In genomic region chr17:67566656-67567055, GRCh38 we compare ENCODE assay signal across 16 cellular contexts.
DNase-seq lines count a peak whose midpoint lies in the region; ATAC-seq and TF ChIP-seq lines count a peak whose summit lies in the region.
"Had no signal": no experiment of that assay in that cellular context is flagged by ENCODE, and none has a peak within 500 bp of the region (broad histone marks: within the 10 kb centered on the region; RNA-seq: fewer than 3 reads in every experiment).

No MANE protein-coding gene starts in this region.

- in situ Hi-C loops in mammary epithelial cell (cut with MboI; ENCODE audit: low sequenced_read_pairs in 2 of 2) = no loop called here

- H3K4me1 ChIP-seq in mammary epithelial cell (ENCODE audit: insufficient read depth, low read length) (no peaks in the 10 kb centered on the region), breast epithelium (no peaks in the 10 kb centered on the region), foreskin keratinocyte (peaks cover 4% of the 10 kb centered on the region), osteoblast (ENCODE audit: insufficient read depth, low read length) (no peaks in the 10 kb centered on the region)
- H3K4me1 ChIP-seq: A549, Caco-2, HAP-1 had no signal

- BruUV-seq in mammary epithelial cell (replicated peaks; lab: Mats Ljungman, UMichigan) = no TSS peak

- DNase-seq in mammary epithelial cell (peak; percentile 6), breast epithelium (ENCODE audit: low spot score in 2 of 2) (no peak), dermis blood vessel endothelial cell (peak; percentile 22), foreskin keratinocyte (peak; percentile 32 to 47), osteoblast (ENCODE audit: insufficient read length, low spot score, missing footprints) (peak; percentile 51), GM03348 (ENCODE audit: low spot score) (no peak), RKO (ENCODE audit: low spot score) (no peak)
- DNase-seq: AML-193; Caco-2; CD4-positive, alpha-beta T cell; GDM1 had no signal

- H3K4me2 ChIP-seq in mammary epithelial cell (ENCODE audit: insufficient read depth, low read depth, low read length) = no peak overlapping the region
- no peak overlapping the region for H3K4me2 ChIP-seq in osteoblast (ENCODE audit: insufficient read depth, low read length)
- H3K4me2 ChIP-seq: A549 had no signal

- ATAC-seq in foreskin keratinocyte (no peak), GM21619 (IDR thresholded peaks at IDR 0.05; ENCODE audit: unreplicated experiment) (no peak)
- ATAC-seq: A549 had no signal

- no peaks in the 10 kb centered on the region for H3K9me3 ChIP-seq in mammary epithelial cell (replicated peaks; ENCODE audit: insufficient read depth, low read length)
- no peaks in the 10 kb centered on the region for H3K9me3 ChIP-seq in breast epithelium
- no peaks in the 10 kb centered on the region for H3K9me3 ChIP-seq in osteoblast (ENCODE audit: low read depth, low read length)
- H3K9me3 ChIP-seq: A549, Caco-2, HAP-1 had no signal

- 66% methylated on average over 3 of the region's 3 CpGs for WGBS in mammary epithelial cell (ENCODE audit: low coverage, missing lambda C conversion rate)

- no peaks in the 10 kb centered on the region for H4K20me1 ChIP-seq in mammary epithelial cell (ENCODE audit: insufficient read depth, low read length)
- H4K20me1 ChIP-seq in osteoblast (ENCODE audit: insufficient read depth, low read length) = no peaks in the 10 kb centered on the region

- TF ChIP-seq CTCF in mammary epithelial cell (conservative IDR thresholded peaks at IDR 0.05 in 1 of 2, IDR thresholded peaks at IDR 0.05 in 1 of 2; ENCODE audit: extremely low read depth in 1 of 2, insufficient read depth in 1 of 2, low read depth in 1 of 2, low read length in 2 of 2) = no peak
- TF ChIP-seq CTCF in breast epithelium (IDR thresholded peaks at IDR 0.05) = no peak
- TF ChIP-seq CTCF in foreskin keratinocyte (conservative IDR thresholded peaks at IDR 0.05) = no peak
- no peak for TF ChIP-seq CTCF in osteoblast (IDR thresholded peaks at IDR 0.05; ENCODE audit: extremely low read depth, low read depth, low read length)

- H3K4me3 ChIP-seq in mammary epithelial cell (replicated peaks in 1 of 3; ENCODE audit: insufficient read depth in 1 of 3, low read depth in 2 of 3, low read length in 3 of 3) = no peak overlapping the region
- H3K4me3 ChIP-seq in breast epithelium = no peak overlapping the region
- no peak overlapping the region for H3K4me3 ChIP-seq in osteoblast (ENCODE audit: insufficient read depth, low read length)
- H3K4me3 ChIP-seq: A549, HAP-1 had no signal

- CTCF ChIA-PET in mammary epithelial cell (lab: Charles Lee; ENCODE audit: low non-redundant PET) = no interaction called here

- H2AFZ ChIP-seq in mammary epithelial cell (ENCODE audit: low read depth, low read length) (no peak overlapping the region), osteoblast (ENCODE audit: low read length) (no peak overlapping the region)

- no peaks in the 10 kb centered on the region for H3K27me3 ChIP-seq in mammary epithelial cell (ENCODE audit: insufficient read depth, low read length)
- H3K27me3 ChIP-seq in breast epithelium = no peaks in the 10 kb centered on the region
- H3K27me3 ChIP-seq in foreskin keratinocyte = no peaks in the 10 kb centered on the region
- H3K27me3 ChIP-seq in osteoblast (ENCODE audit: insufficient read depth, low read length) = no peaks in the 10 kb centered on the region

- H3K27ac ChIP-seq in mammary epithelial cell (ENCODE audit: insufficient read depth, low read depth, low read length) (no peak overlapping the region), breast epithelium (no peak overlapping the region), foreskin keratinocyte (peak overlapping the region; percentile 2), osteoblast (ENCODE audit: low read depth, low read length) (no peak overlapping the region)
- H3K27ac ChIP-seq: 22Rv1, A549, C4-2B had no signal

- H3K79me2 ChIP-seq in mammary epithelial cell (ENCODE audit: insufficient read depth, low read length) (no peaks in the 10 kb centered on the region), osteoblast (ENCODE audit: insufficient read depth, low read length) (no peaks in the 10 kb centered on the region)

- H3K36me3 ChIP-seq in mammary epithelial cell (ENCODE audit: insufficient read depth, low read length) = no peaks in the 10 kb centered on the region
- no peaks in the 10 kb centered on the region for H3K36me3 ChIP-seq in breast epithelium
- no peaks in the 10 kb centered on the region for H3K36me3 ChIP-seq in osteoblast (ENCODE audit: insufficient read depth, low read length)
- H3K36me3 ChIP-seq: HAP-1 had no signal

- no peak overlapping the region for H3K9ac ChIP-seq in mammary epithelial cell (ENCODE audit: insufficient read depth, low read length)

- intact Hi-C loops in mammary epithelial cell (cut with micrococcal nuclease) (no loop called here), breast epithelium (cut with DNase I; ENCODE audit: low total_unique reads) (no loop called here)

- no peak for TF ChIP-seq POLR2A in breast epithelium (IDR thresholded peaks at IDR 0.05)

- dilution Hi-C loops in mammary epithelial cell (cut with HindIII; ENCODE audit: low sequenced_read_pairs) = no loop called here

Comparison
In these comparisons a context has a peak if more than half of its experiments do, and no peak if none do; other contexts are left out.
1. DNase-seq: peak in mammary epithelial cell (single experiment), dermis blood vessel endothelial cell (single experiment), foreskin keratinocyte (2 of 2) and osteoblast (single experiment); none in breast epithelium (0 of 2), GM03348 (single experiment) and RKO (single experiment).